1 cellular context compared by ENCODE assay signal in genomic region chr6:33765368-33765767, GRCh38.
TF ChIP-seq lines count a peak whose summit lies in the region.

No MANE protein-coding gene starts in this region.

TF ChIP-seq in HepG2, 621 proteins besides CTCF, POLR2A, EP300 and RAD21:
- TF ChIP-seq PCBP2 (optimal IDR thresholded peaks at IDR 0.05; ENCODE audit: low read depth, low read length, poor library complexity, severe bottlenecking) (no peak), ZNF768 (CRISPR knock-in tag; IDR thresholded peaks at IDR 0.05) (peak; percentile 77; the same call in 1 of the 2 replicates)
TF ChIP-seq in HepG2: peak in this region for 1.
